In genomic region chr7:50853311-50853710, GRCh38 we compare ENCODE assay signal across 20 cellular contexts.
"Had no signal": no experiment of that assay in that cellular context is flagged by ENCODE, and none has a peak within 500 bp of the region (broad histone marks: within the 10 kb centered on the region; RNA-seq: fewer than 3 reads in every experiment).

No MANE protein-coding gene starts in this region.

- H3K27me3 ChIP-seq: MG63, SJSA1 had no signal

- H3K9me3 ChIP-seq: MG63, SJSA1, SK-N-SH had no signal

- H3K9ac ChIP-seq: SK-N-SH had no signal

- H3K4me3 ChIP-seq: MG63, SJSA1 had no signal

- FAIRE-seq: RCC 7860 had no signal

- H3K4me1 ChIP-seq: SJSA1 had no signal

- H3K4me2 ChIP-seq: SK-N-SH had no signal

- H3K36me3 ChIP-seq: MG63, SJSA1 had no signal

- H3K27ac ChIP-seq: SJSA1 had no signal

- DNase-seq: IMR-90, Karpas-422, KG1, NCI-H1092, NCI-H1105 treated with DMSO at 0.1 percent for 48 hours, NCI-H1417 treated with DMSO at 0.1 percent for 48 hours, NCI-H1694, NCI-H187 treated with DMSO at 0.1 percent for 48 hours, NCI-H2029 treated with DMSO at 0.1 percent for 48 hours, NCI-H2171 treated with DMSO at 0.1 percent for 48 hours, NCI-H524, NCI-H526 treated with DMSO at 0.1 percent for 48 hours, NCI-H774, Right ventricle myocardium superior, RPMI8226, SIG-M5, SK-N-SH had no signal
